ENCODE assay signal across 1 cellular context in genomic region chr6:63883597-63883996, GRCh38.
TF ChIP-seq lines count a peak whose summit lies in the region.

No MANE protein-coding gene starts in this region.

TF ChIP-seq in IMR-90, 13 proteins besides CTCF, POLR2A, EP300 and RAD21:
- TF ChIP-seq RFX5 (IDR thresholded peaks at IDR 0.05; ENCODE audit: low read depth, low read length) (no peak), ELK1 (IDR thresholded peaks at IDR 0.05; ENCODE audit: borderline replicate concordance, low read depth, low read length) (no peak), CHD1 (IDR thresholded peaks at IDR 0.05; ENCODE audit: low read depth, low read length) (no peak), MAFK (IDR thresholded peaks at IDR 0.05; ENCODE audit: low read depth, low read length) (no peak), MXI1 (IDR thresholded peaks at IDR 0.05; ENCODE audit: borderline replicate concordance, low read depth, low read length) (no peak), FOS (IDR thresholded peaks at IDR 0.05; ENCODE audit: low read depth, low read length) (no peak), USF2 (IDR thresholded peaks at IDR 0.05; ENCODE audit: low read depth, low read length) (no peak), CEBPB (IDR thresholded peaks at IDR 0.05; ENCODE audit: low read depth, low read length) (no peak), MAZ (IDR thresholded peaks at IDR 0.05; ENCODE audit: borderline replicate concordance, low read depth, low read length) (no peak), NFE2L2 (IDR thresholded peaks at IDR 0.05; ENCODE audit: low read depth, low read length) (no peak), SMC3 (IDR thresholded peaks at IDR 0.05; ENCODE audit: low read depth, low read length) (no peak), BHLHE40 (IDR thresholded peaks at IDR 0.05; ENCODE audit: low read depth, low read length) (no peak)
TF ChIP-seq in IMR-90: peak in this region for 0.
